Comparison of ENCODE assay signal across 21 cellular contexts in genomic region chr3:141203866-141204265, GRCh38. TPM values are rescaled to one million over a fixed set of nuclear protein-coding genes. Genes with fewer than 3 reads are reported as not detected.
A peak's percentile ranks its signal among the peaks of the same experiment; 100 is the strongest.
DNase-seq lines count a peak whose midpoint lies in the region; ATAC-seq and TF ChIP-seq lines count a peak whose summit lies in the region.
"Had no signal": no experiment of that assay in that cellular context is flagged by ENCODE, and none has a peak within 500 bp of the region (broad histone marks: within the 10 kb centered on the region; RNA-seq: fewer than 3 reads in every experiment).

No MANE protein-coding gene starts in this region.

- no peak for TF ChIP-seq POLR2A in heart left ventricle (IDR thresholded peaks at IDR 0.05)

- H3K9me3 ChIP-seq in cardiac muscle cell (ENCODE audit: low read depth) (no peaks in the 10 kb centered on the region), heart left ventricle (no peaks in the 10 kb centered on the region), Karpas-422 (ENCODE audit: low read length) (no peaks in the 10 kb centered on the region)
- H3K9me3 ChIP-seq: A549; BLaER1 treated with 17β-estradiol and CSF1 and Interleukin-3, amounts not matched to agents 10 nM and 100 nM; Caco-2 had no signal

- peaks cover 11% of the 10 kb centered on the region for H3K4me1 ChIP-seq in cardiac muscle cell (ENCODE audit: low read depth)
- no peaks in the 10 kb centered on the region for H3K4me1 ChIP-seq in heart left ventricle
- no peaks in the 10 kb centered on the region for H3K4me1 ChIP-seq in Karpas-422 (ENCODE audit: low read length)
- peaks cover 2% of the 10 kb centered on the region for H3K4me1 ChIP-seq in mesendoderm (ENCODE audit: control insufficient read depth, low read depth, low read length)
- H3K4me1 ChIP-seq: A549 had no signal

- no peak overlapping the region for H3K18ac ChIP-seq in mesendoderm (ENCODE audit: low read length)

- no peak overlapping the region for H3K23ac ChIP-seq in mesendoderm (ENCODE audit: low read length)

- H3K9me2 ChIP-seq in Karpas-422 (replicated peaks; ENCODE audit: insufficient read depth, low read length): no peaks in the 10 kb centered on the region

- TF ChIP-seq CTCF in cardiac muscle cell (IDR thresholded peaks at IDR 0.05; ENCODE audit: low read depth, low read length): no peak
- TF ChIP-seq CTCF in heart left ventricle (IDR thresholded peaks at IDR 0.05): no peak
- no peak for TF ChIP-seq CTCF in GM10248 (IDR thresholded peaks at IDR 0.05; ENCODE audit: control extremely low read depth, extremely low read depth, low read depth, missing control alignments)

- no peaks in the 10 kb centered on the region for H3K79me1 ChIP-seq in mesendoderm (ENCODE audit: low read length)

- no peak overlapping the region for H3K4me3 ChIP-seq in cardiac muscle cell
- H3K4me3 ChIP-seq in heart left ventricle: no peak overlapping the region
- no peak overlapping the region for H3K4me3 ChIP-seq in Karpas-422 (ENCODE audit: low read length)
- H3K4me3 ChIP-seq in mesendoderm (ENCODE audit: low read length): no peak overlapping the region
- H3K4me3 ChIP-seq: A549; BLaER1 treated with 17β-estradiol and CSF1 and Interleukin-3, amounts not matched to agents 10 nM and 100 nM; GM12878 had no signal

- no peak overlapping the region for H2BK120ac ChIP-seq in mesendoderm (ENCODE audit: low read depth, low read length)

- DNase-seq in cardiac muscle cell (ENCODE audit: low read depth in 1 of 2, low spot score in 1 of 2) (no peak), heart left ventricle (no peak), Karpas-422 (peak; percentile 19), mesendoderm (no peak), NCI-H446 (lab: John Stamatoyannopoulos, UW) (no peak), NCI-H345 (lab: John Stamatoyannopoulos, UW) (no peak), GM10248 (ENCODE audit: extremely low spot score) (no peak)
- DNase-seq: AML-193; Caco-2; Calu3; CD4-positive, alpha-beta T cell; CD8-positive, alpha-beta T cell; DMS79; DND-41; EL; GF-D8 had no signal

- 75 to 79% (median 79%) methylated on average over 4 of the region's 4 CpGs for WGBS in heart left ventricle, 4 donors
- no CpG with 5 or more reads among the region's 4 CpGs for WGBS in mesendoderm (ENCODE audit: extremely low coverage, insufficient coverage, low lambda C conversion rate)

- H4K5ac ChIP-seq in mesendoderm (ENCODE audit: low read length): no peak overlapping the region

- H3K9ac ChIP-seq in Karpas-422 (ENCODE audit: low read length) (no peak overlapping the region), mesendoderm (ENCODE audit: low read length) (no peak overlapping the region)
- H3K9ac ChIP-seq: BLaER1 treated with 17β-estradiol and CSF1 and Interleukin-3, amounts not matched to agents 10 nM and 100 nM had no signal

- H2AFZ ChIP-seq in Karpas-422 (ENCODE audit: low read length): no peak overlapping the region

- no peak overlapping the region for H2BK15ac ChIP-seq in mesendoderm (replicated peaks; ENCODE audit: low read depth)

- H3K27ac ChIP-seq in cardiac muscle cell (peak overlapping the region; percentile 5), heart left ventricle (no peak overlapping the region), Karpas-422 (ENCODE audit: low read length) (no peak overlapping the region), mesendoderm (ENCODE audit: low read depth, low read length) (no peak overlapping the region)
- H3K27ac ChIP-seq: 22Rv1; A549; BLaER1 treated with 17β-estradiol and CSF1 and Interleukin-3, amounts not matched to agents 10 nM and 100 nM; C4-2B had no signal

- no peaks in the 10 kb centered on the region for H3K27me3 ChIP-seq in cardiac muscle cell
- no peaks in the 10 kb centered on the region for H3K27me3 ChIP-seq in heart left ventricle
- H3K27me3 ChIP-seq in Karpas-422 (ENCODE audit: low read length): no peaks in the 10 kb centered on the region
- H3K27me3 ChIP-seq in mesendoderm (ENCODE audit: insufficient read depth, low read length, poor library complexity): no peaks in the 10 kb centered on the region
- H3K27me3 ChIP-seq: BLaER1 treated with 17β-estradiol and CSF1 and Interleukin-3, amounts not matched to agents 10 nM and 100 nM had no signal

- no peaks in the 10 kb centered on the region for H4K20me1 ChIP-seq in Karpas-422 (ENCODE audit: insufficient read depth, low read depth, low read length)
- H4K20me1 ChIP-seq: BLaER1 treated with 17β-estradiol and CSF1 and Interleukin-3, amounts not matched to agents 10 nM and 100 nM had no signal

- POLR2A ChIA-PET in GM10248 (lab: Yijun Ruan, JAX): no interaction called here

- H3K36me3 ChIP-seq in cardiac muscle cell: no peaks in the 10 kb centered on the region
- H3K36me3 ChIP-seq in heart left ventricle: no peaks in the 10 kb centered on the region
- H3K36me3 ChIP-seq in Karpas-422 (ENCODE audit: insufficient read depth, low read length): no peaks in the 10 kb centered on the region
- no peaks in the 10 kb centered on the region for H3K36me3 ChIP-seq in mesendoderm (ENCODE audit: control insufficient read depth, insufficient read depth, low read length)
- H3K36me3 ChIP-seq: BLaER1 treated with 17β-estradiol and CSF1 and Interleukin-3, amounts not matched to agents 10 nM and 100 nM had no signal

- H3K4ac ChIP-seq in mesendoderm (ENCODE audit: low read depth, low read length): no peak overlapping the region

- no peak overlapping the region for H3K56ac ChIP-seq in mesendoderm (ENCODE audit: low read length)

- intact Hi-C loops in heart left ventricle (cut with DNase I): no loop called here

- no peaks in the 10 kb centered on the region for H3K79me2 ChIP-seq in Karpas-422 (ENCODE audit: low read length)
- no peaks in the 10 kb centered on the region for H3K79me2 ChIP-seq in mesendoderm (ENCODE audit: control insufficient read depth, insufficient read depth, low read length)

- no peak overlapping the region for H4K8ac ChIP-seq in mesendoderm (ENCODE audit: low read depth, low read length)

- H2AK5ac ChIP-seq in mesendoderm (ENCODE audit: low read length): peak overlapping the region; percentile 24

- ATAC-seq in heart left ventricle: no peak
- ATAC-seq: CD8-positive, alpha-beta T cell; GM12878 had no signal

- CTCF ChIA-PET in GM10248 (lab: Yijun Ruan, JAX): interaction anchor here (1.1 to 1.2 kb wide), 2 partner anchors 11 to 28 kb away, joined by 3 read pairs; partner anchors contain the start of gene PXYLP1

- no peak overlapping the region for H3K4me2 ChIP-seq in Karpas-422 (ENCODE audit: low read depth, low read length, poor library complexity, severe bottlenecking)
- no peak overlapping the region for H3K4me2 ChIP-seq in mesendoderm (ENCODE audit: low read length)
- H3K4me2 ChIP-seq: A549; BLaER1 treated with 17β-estradiol and CSF1 and Interleukin-3, amounts not matched to agents 10 nM and 100 nM had no signal

- H2BK5ac ChIP-seq in mesendoderm (ENCODE audit: low read length): no peak overlapping the region

RNA-seq across cellular contexts. Expression of gene PXYLP1, which starts 27.8 kb away (rescaled TPM):
- total RNA-seq in cardiac muscle cell: 16.6 and 24.3 TPM in 2 replicates
- 11.0 and 22.7 TPM in 2 replicates for polyA plus RNA-seq in cardiac muscle cell
- 10 to 100 TPM; 15.1 to 30.6 (median 21.2) TPM for total RNA-seq in heart left ventricle
- polyA plus RNA-seq in heart left ventricle: 10 to 100 TPM in 1 of 2 donors, 1 to 10 TPM in 1; 7.3 to 27.7 TPM
- 1.7 and 4.6 TPM in 2 replicates for total RNA-seq in Karpas-422 (2014; rRNA removed; shearing (Covaris generic); ENCODE audit: low replicate concordance)
- polyA plus RNA-seq in mesendoderm (2013, experiment 1 of 2): 28.8 TPM
- 30.6 TPM for polyA plus RNA-seq in mesendoderm (2013, experiment 2 of 2)
